ENCODE assay signal across 9 cellular contexts in the genomic region with DNA sequence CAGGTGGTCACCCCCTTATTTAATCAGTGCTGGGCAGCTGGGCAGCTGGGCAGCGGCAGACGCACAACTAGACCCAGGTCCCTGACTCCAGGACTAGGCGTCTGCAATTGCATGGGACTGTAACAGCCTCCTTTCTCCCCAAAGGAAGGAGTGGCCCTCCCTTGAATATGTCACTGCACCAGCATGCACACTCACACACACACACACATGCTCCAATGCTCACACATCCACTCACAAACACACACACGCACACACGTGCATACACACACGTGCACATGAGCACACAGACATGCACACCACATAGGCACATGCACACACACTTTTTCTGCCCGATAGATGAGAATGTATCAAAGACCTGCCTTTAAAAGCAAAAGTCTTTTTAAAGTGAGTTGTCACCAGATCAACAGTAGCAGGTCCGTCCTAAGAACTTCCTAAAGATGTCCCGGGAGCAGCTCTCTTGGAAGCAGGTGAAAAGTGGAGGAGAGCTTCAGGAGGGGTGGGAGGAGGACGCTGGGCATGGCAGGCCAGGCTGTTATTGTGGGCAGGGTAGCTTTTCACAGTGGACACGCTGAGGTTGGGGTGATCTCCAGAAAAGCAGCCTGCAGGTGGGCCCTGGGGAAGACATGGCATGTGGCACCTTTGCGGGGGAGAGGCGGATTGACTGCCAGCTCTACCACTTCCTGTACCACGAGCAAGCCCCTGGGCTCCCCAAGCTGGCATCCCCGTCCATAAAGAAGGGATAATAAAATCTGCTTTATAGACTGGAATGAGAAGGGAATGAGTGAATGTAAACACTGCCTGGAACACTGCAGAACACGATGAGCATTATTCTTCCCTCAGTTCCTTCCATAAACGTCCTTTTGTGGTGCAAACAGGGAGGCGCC. TPM values are rescaled to one million over a fixed set of nuclear protein-coding genes. Genes with fewer than 3 reads are reported as not detected.
DNase-seq lines count a peak whose midpoint lies in the region; ATAC-seq and TF ChIP-seq lines count a peak whose summit lies in the region.
"Had no signal": no experiment of that assay in that cellular context is flagged by ENCODE, and none has a peak within 500 bp of the region (broad histone marks: within the 10 kb centered on the region; RNA-seq: fewer than 3 reads in every experiment).

No MANE protein-coding gene starts in this region.

- H3K4ac ChIP-seq in IMR-90 (ENCODE audit: low read depth, low read length) = no peak overlapping the region

- no peak overlapping the region for H3K14ac ChIP-seq in IMR-90 (replicated peaks; ENCODE audit: low read depth, low read length)

- in situ Hi-C loops in IMR-90 (cut with MboI; ENCODE audit: low sequenced_read_pairs) = no loop called here

- no peaks in the 10 kb centered on the region for H3K36me3 Mint-ChIP-seq in natural killer cell treated with Interleukin-12 subunit alpha and Interleukin-12 subunit beta and Interleukin-15 and Interleukin-18, amount 100 ng/mL, for 72 hours

- no peak overlapping the region for H2BK20ac ChIP-seq in IMR-90 (ENCODE audit: low read depth, low read length)

- CTCF ChIA-PET in A673 (lab: Charles Lee) (no interaction called here), IMR-90 (lab: Yijun Ruan, JAX) (interaction anchor here (0.6 to 0.7 kb wide), 2 partner anchors 19 to 159 kb away, joined by 3 read pairs; no protein-coding TSS in a partner anchor)

- H3K9me3 Mint-ChIP-seq in natural killer cell treated with Interleukin-12 subunit alpha and Interleukin-12 subunit beta and Interleukin-15 and Interleukin-18, amount 100 ng/mL, for 72 hours = no peaks in the 10 kb centered on the region

- H4K5ac ChIP-seq in IMR-90 (ENCODE audit: low read depth, low read length) = no peak overlapping the region

- TF ChIP-seq CTCF in A673 (conservative IDR thresholded peaks at IDR 0.05; ENCODE audit: low read depth, low read length) (no peak), IMR-90 (conservative IDR thresholded peaks at IDR 0.05; ENCODE audit: low read depth, low read length) (no peak), colonic mucosa (IDR thresholded peaks at IDR 0.05) (no peak)

- no peak overlapping the region for H2AK9ac ChIP-seq in IMR-90 (replicated peaks; ENCODE audit: low read depth, low read length, poor library complexity)

- H4K91ac ChIP-seq in IMR-90 (ENCODE audit: insufficient read depth, low read depth, low read length) = no peak overlapping the region

- DNase-seq in A673 (ENCODE audit: low spot score) (no peak), IMR-90 (no peak), colonic mucosa (peak; percentile 54), amniotic stem cell (lab: John Stamatoyannopoulos, UW) (no peak)
- no peak for DNase-seq in natural killer cell treated with Interleukin-12 subunit alpha and Interleukin-12 subunit beta and Interleukin-15 and Interleukin-18, amount 100 ng/mL, for 72 hours (ENCODE audit: low spot score)
- DNase-seq in central memory CD4-positive, alpha-beta T cell = no peak

- peak overlapping the region; percentile 82 for H3K4me3 ChIP-seq in A673 (ENCODE audit: low read depth, low read length, poor library complexity, severe bottlenecking)
- H3K4me3 ChIP-seq in IMR-90 (ENCODE audit: insufficient read depth, low read depth, low read length) = no peak overlapping the region; the same call in 1 of the 2 replicates
- peak overlapping the region; percentile 71 for H3K4me3 ChIP-seq in colonic mucosa

- H3K56ac ChIP-seq in IMR-90 (ENCODE audit: extremely low read depth, insufficient read depth, low read length) = no peak overlapping the region

- peak overlapping the region; percentile 49 for H2AFZ ChIP-seq in IMR-90 (replicated peaks; ENCODE audit: low read length, poor library complexity)

- no peak overlapping the region for H2BK120ac ChIP-seq in IMR-90 (ENCODE audit: low read depth, low read length)

- peaks cover 2% of the 10 kb centered on the region for H4K20me1 ChIP-seq in IMR-90 (ENCODE audit: insufficient read depth, low read length)

- H3K9me3 ChIP-seq in A673 (ENCODE audit: low read depth, low read length, poor library complexity, severe bottlenecking) = no peaks in the 10 kb centered on the region
- H3K9me3 ChIP-seq in IMR-90 (ENCODE audit: control insufficient read depth, insufficient read depth, low read length) = no peaks in the 10 kb centered on the region
- H3K9me3 ChIP-seq in colonic mucosa = no peaks in the 10 kb centered on the region

- 0 out of 2 replicates have a peak, but pooled peaks cover 3% of the 10 kb centered on the region for H3K9me1 ChIP-seq in IMR-90 (ENCODE audit: insufficient read depth, low read length)

- peaks cover 27 to 30% of the 10 kb centered on the region in 2 donors for H3K27me3 Mint-ChIP-seq in natural killer cell treated with Interleukin-12 subunit alpha and Interleukin-12 subunit beta and Interleukin-15 and Interleukin-18, amount 100 ng/mL, for 72 hours

- H3K4me1 Mint-ChIP-seq in natural killer cell treated with Interleukin-12 subunit alpha and Interleukin-12 subunit beta and Interleukin-15 and Interleukin-18, amount 100 ng/mL, for 72 hours (ENCODE audit: low read depth in 2 of 2) = peaks cover 6 to 20% of the 10 kb centered on the region in 2 donors

- no peak overlapping the region for H2BK5ac ChIP-seq in IMR-90 (ENCODE audit: low read depth, low read length, poor library complexity, severe bottlenecking)

- BruUV-seq in A673 (replicated peaks; lab: Mats Ljungman, UMichigan) = no TSS peak
- no TSS peak for BruUV-seq in IMR-90 (replicated peaks; lab: Mats Ljungman, UMichigan)

- no peaks in the 10 kb centered on the region for H3K79me1 ChIP-seq in IMR-90 (ENCODE audit: low read depth in 1 of 2, low read length in 2 of 2)

- WGBS in IMR-90 (ENCODE audit: extremely low coverage in 2 of 2, insufficient read length in 1 of 2), 2 experiments = 51% methylated on average over 4 of the region's 18 CpGs; no CpG with 5 or more reads in 1 of the 2 experiments

- H3K23ac ChIP-seq in IMR-90 (ENCODE audit: low read depth, low read length) = 0 out of 2 replicates have a peak overlapping the region, but pooled peaks have one; percentile 17

- no peak overlapping the region for H2AK5ac ChIP-seq in IMR-90 (ENCODE audit: low read depth, low read length)

- no peak overlapping the region for H3K27ac ChIP-seq in A673 (ENCODE audit: low read depth, low read length, poor library complexity, severe bottlenecking)
- H3K27ac ChIP-seq in IMR-90 (ENCODE audit: insufficient read depth, low read length) = no peak overlapping the region
- peak overlapping the region; percentile 57 for H3K27ac ChIP-seq in colonic mucosa

- H3K9ac ChIP-seq in IMR-90 (ENCODE audit: low read depth, low read length) (no peak overlapping the region), colonic mucosa (ENCODE audit: low read depth in 2 of 2, low read length in 2 of 2) (peak overlapping the region; percentile 80)

- no peak overlapping the region for H3K18ac ChIP-seq in IMR-90 (ENCODE audit: low read depth, low read length)

- ATAC-seq in IMR-90 (ENCODE audit: low read depth) (no peak), GM19397 (IDR thresholded peaks at IDR 0.05; ENCODE audit: unreplicated experiment) (no peak), HG03097 (IDR thresholded peaks at IDR 0.05; ENCODE audit: low FRiP score, unreplicated experiment) (no peak)
- no peak for ATAC-seq in natural killer cell treated with Interleukin-12 subunit alpha and Interleukin-12 subunit beta and Interleukin-15 and Interleukin-18, amount 100 ng/mL, for 72 hours

- H3K4me1 ChIP-seq in A673 (ENCODE audit: insufficient read depth, low read length, poor library complexity, severe bottlenecking) (peaks cover 25% of the 10 kb centered on the region), IMR-90 (ENCODE audit: control insufficient read depth, insufficient read depth, low read length) (peaks cover 2% of the 10 kb centered on the region; the same call in 1 of the 2 replicates), colonic mucosa (peaks cover 14% of the 10 kb centered on the region)

- TF ChIP-seq POLR2A in IMR-90 (IDR thresholded peaks at IDR 0.05; ENCODE audit: low read depth, low read length) = no peak

- intact Hi-C loops in A673 (cut with micrococcal nuclease; ENCODE audit: unreplicated experiment) (no loop called here), IMR-90 (cut with micrococcal nuclease) (loop anchor here (10.0 kb wide), 1 partner anchor 160 kb away; no protein-coding TSS in a partner anchor), colonic mucosa (cut with DNase I) (loop anchor here (5.0 to 10.0 kb wide), 2 partner anchors 67 to 160 kb away; no protein-coding TSS in a partner anchor)

- no peak for TF ChIP-seq RAD21 in IMR-90 (IDR thresholded peaks at IDR 0.05; ENCODE audit: low read length)

- H4K8ac ChIP-seq in IMR-90 (ENCODE audit: low read depth in 2 of 2, low read length in 2 of 2) = no peak overlapping the region

- H3K4me2 ChIP-seq in IMR-90 (ENCODE audit: low read depth, low read length) = peak overlapping the region; percentile 89; the same call in 1 of the 2 replicates

- no peak overlapping the region for H3K27ac Mint-ChIP-seq in natural killer cell treated with Interleukin-12 subunit alpha and Interleukin-12 subunit beta and Interleukin-15 and Interleukin-18, amount 100 ng/mL, for 72 hours

- dilution Hi-C loops in IMR-90 (cut with HindIII; ENCODE audit: low sequenced_read_pairs, unreplicated experiment) = no loop called here

- H3K4me3 Mint-ChIP-seq in natural killer cell treated with Interleukin-12 subunit alpha and Interleukin-12 subunit beta and Interleukin-15 and Interleukin-18, amount 100 ng/mL, for 72 hours = peak overlapping the region; percentile 40

- no peak overlapping the region for H2BK15ac ChIP-seq in IMR-90 (ENCODE audit: low read depth, low read length)

- H3K36me3 ChIP-seq in A673 (ENCODE audit: insufficient read depth, low read length, poor library complexity, severe bottlenecking) = no peaks in the 10 kb centered on the region
- no peaks in the 10 kb centered on the region for H3K36me3 ChIP-seq in IMR-90 (ENCODE audit: control insufficient read depth, insufficient read depth, low read length)
- no peaks in the 10 kb centered on the region for H3K36me3 ChIP-seq in colonic mucosa

- no peaks in the 10 kb centered on the region for H3K27me3 ChIP-seq in A673 (replicated peaks; ENCODE audit: insufficient read depth, low read depth, low read length, poor library complexity)
- H3K27me3 ChIP-seq in IMR-90 (ENCODE audit: control insufficient read depth, insufficient read depth, low read length) = peaks cover 28% of the 10 kb centered on the region
- H3K27me3 ChIP-seq in colonic mucosa = no peaks in the 10 kb centered on the region

- POLR2A ChIA-PET in A673 (lab: Charles Lee; ENCODE audit: low non-redundant PET) (interaction anchor here (0.5 kb wide), 1 partner anchor 141 kb away, joined by 3 read pairs; a partner anchor contains a TSS), IMR-90 (lab: Charles Lee; ENCODE audit: unreplicated experiment) (no interaction called here)

TF ChIP-seq in IMR-90, 13 proteins besides CTCF, POLR2A, EP300 and RAD21 (continues in another document):
- TF ChIP-seq CEBPB (IDR thresholded peaks at IDR 0.05; ENCODE audit: low read depth, low read length) (no peak), MXI1 (IDR thresholded peaks at IDR 0.05; ENCODE audit: borderline replicate concordance, low read depth, low read length) (no peak), SMC3 (IDR thresholded peaks at IDR 0.05; ENCODE audit: low read depth, low read length) (no peak)

RNA-seq across cellular contexts. Expression of a gene that starts 1.7 kb away (rescaled TPM):
- total RNA-seq in A673 (2021) = 14.3 and 19.2 TPM in 2 replicates
- 0.56 and 0.90 TPM in 2 replicates for total RNA-seq in IMR-90 (2012; rRNA removed)
- polyA plus RNA-seq in IMR-90 (2012; rRNA removed) = 0.89 and 1.1 TPM in 2 replicates
- 0.63 and 1.4 TPM in 2 replicates for polyA plus RNA-seq in IMR-90 (2012; cell fraction: cytosol; rRNA removed)
- 0.84 and 1.3 TPM in 2 replicates for polyA plus RNA-seq in IMR-90 (2012; cell fraction: nucleus; rRNA removed; ENCODE audit: low replicate concordance)
- 10 to 100 TPM; 37.5 to 56.0 TPM for total RNA-seq in colonic mucosa
- 1 to 10 TPM; 1.4 to 2.2 TPM for total RNA-seq in natural killer cell treated with Interleukin-12 subunit alpha and Interleukin-12 subunit beta and Interleukin-15 and Interleukin-18, amount 100 ng/mL, for 72 hours
- total RNA-seq: LHCN-M2 had no signal
